ENCODE assay signal across 8 cellular contexts in the genomic region with DNA sequence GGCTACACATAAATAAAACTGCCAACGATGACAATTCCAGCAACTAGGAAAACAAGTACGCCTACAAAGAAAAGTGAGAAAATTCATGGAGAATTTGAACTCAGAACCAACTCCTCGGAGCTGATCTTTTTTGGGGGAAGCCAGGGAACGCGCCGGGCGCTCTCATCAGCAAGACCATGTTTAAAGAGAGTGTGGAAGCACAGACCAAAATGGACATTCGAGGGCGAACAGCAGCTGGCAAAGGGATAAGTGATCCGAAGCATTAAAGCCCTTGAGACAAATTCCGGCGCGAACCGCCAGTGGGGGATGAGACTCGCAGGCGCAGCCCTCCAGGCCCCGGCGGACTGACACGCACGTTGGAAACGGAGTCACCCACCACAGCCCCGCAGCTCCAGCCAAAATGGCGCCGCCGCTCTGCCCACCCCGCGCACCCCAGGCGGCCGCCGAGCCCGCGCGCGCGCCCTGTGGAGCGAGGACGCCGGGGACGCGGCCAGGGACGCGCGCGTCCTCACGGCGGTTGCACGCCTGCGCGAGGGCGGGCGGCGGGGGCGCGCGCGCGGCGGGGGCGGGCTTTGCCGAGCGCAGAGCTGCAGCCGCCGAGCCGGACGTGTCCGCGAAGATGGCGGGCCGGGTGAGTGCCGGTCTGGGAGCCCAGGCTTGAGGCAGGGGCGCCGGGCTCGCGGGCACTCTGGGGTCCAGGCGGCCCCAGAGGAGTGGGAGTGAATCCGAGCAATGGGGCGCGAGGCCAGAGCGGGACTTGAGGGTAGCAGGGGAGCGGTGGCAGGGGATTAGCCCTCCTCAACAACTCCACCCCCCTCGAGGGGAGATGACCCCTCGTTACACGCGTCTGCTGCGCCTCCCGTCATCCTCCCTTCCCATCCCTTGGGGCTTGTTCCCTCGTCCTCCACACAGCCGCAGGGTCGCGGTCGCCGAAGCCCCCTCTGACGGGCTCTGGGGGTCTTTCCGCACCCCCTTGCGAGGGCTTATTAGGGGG. TPM values are rescaled to one million over a fixed set of nuclear protein-coding genes. Genes with fewer than 3 reads are reported as not detected.
DNase-seq lines count a peak whose midpoint lies in the region; ATAC-seq, FAIRE-seq and TF ChIP-seq lines count a peak whose summit lies in the region.
"Not testable (repeated sequence)": the region's sequence is repeated elsewhere in the genome, so short reads cannot be mapped to it uniquely, and the experiment has no call there.

No MANE protein-coding gene starts in this region.

- not testable (repeated sequence) for TF ChIP-seq POLR2A in GM12878 (IDR thresholded peaks at IDR 0.05; ENCODE audit: low read depth, low read length)

- intact Hi-C loops in PC-3 (cut with micrococcal nuclease); GM12878 (cut with micrococcal nuclease; ENCODE audit: unreplicated experiment); left lung (cut with DNase I): not testable (repeated sequence)

- POLR2A ChIA-PET in PC-3 (lab: Charles Lee; ENCODE audit: unreplicated experiment); GM12878 (lab: Charles Lee): not testable (repeated sequence)

- not testable (repeated sequence) for H3K4me3 Mint-ChIP-seq in stimulated activated naive CD8-positive, alpha-beta T cell treated with anti-CD3 and anti-CD28 coated beads, Interleukin-15, amount 100 ng/mL, for 72 hours

- ATAC-seq in GM18519 (IDR thresholded peaks at IDR 0.05; ENCODE audit: low FRiP score, unreplicated experiment) (peak; percentile 36), GM21360 (IDR thresholded peaks at IDR 0.05; ENCODE audit: unreplicated experiment) (peak; percentile 78), HG02623 (IDR thresholded peaks at IDR 0.05; ENCODE audit: unreplicated experiment) (peak; percentile 78), HG03139 (IDR thresholded peaks at IDR 0.05; ENCODE audit: unreplicated experiment) (peak; percentile 55), PC-3 (peak; percentile 90), GM12878 (peak; percentile 90), left lung (peak; percentile 98)
- peak; percentile 94 for ATAC-seq in stimulated activated naive CD8-positive, alpha-beta T cell treated with anti-CD3 and anti-CD28 coated beads, Interleukin-15, amount 100 ng/mL, for 72 hours

- RAD21 ChIA-PET in GM12878 (lab: Charles Lee; ENCODE audit: unreplicated experiment), result not testable (repeated sequence)

- not testable (repeated sequence) for H3F3A ChIP-seq in PC-3 (ENCODE audit: low read length, unreplicated experiment)

- H4K20me1 ChIP-seq in PC-3 (ENCODE audit: low read length); GM12878 (ENCODE audit: control insufficient read depth, insufficient read depth): not testable (repeated sequence)

- in situ Hi-C loops in GM12878 (cut with MboI), result not testable (repeated sequence)

- not testable (repeated sequence) for H3K9ac ChIP-seq in PC-3 (ENCODE audit: low read length); GM12878 (ENCODE audit: control insufficient read depth, insufficient read depth, low read length)

- not testable (repeated sequence) for H3K27me3 Mint-ChIP-seq in stimulated activated naive CD8-positive, alpha-beta T cell treated with anti-CD3 and anti-CD28 coated beads, Interleukin-15, amount 100 ng/mL, for 72 hours

- TF ChIP-seq CTCF in PC-3 (conservative IDR thresholded peaks at IDR 0.05; ENCODE audit: low read depth, low read length); GM12878 (IDR thresholded peaks at IDR 0.05 in 2 of 3, conservative IDR thresholded peaks at IDR 0.05 in 1 of 3; ENCODE audit: control insufficient read depth in 2 of 3, extremely low read depth in 1 of 3, insufficient read depth in 1 of 3, low read depth in 3 of 3, low read length in 3 of 3); left lung (IDR thresholded peaks at IDR 0.05): not testable (repeated sequence)

- H3K27me3 ChIP-seq in PC-3 (ENCODE audit: low read length); GM12878 (replicated peaks in 1 of 2; ENCODE audit: control insufficient read depth in 2 of 2, insufficient read depth in 2 of 2, low read length in 1 of 2); left lung: not testable (repeated sequence)

- H3K79me2 ChIP-seq in PC-3 (ENCODE audit: low read length); GM12878 (ENCODE audit: control insufficient read depth, insufficient read depth, low read length): not testable (repeated sequence)

- not testable (repeated sequence) for H3K36me3 ChIP-seq in PC-3 (ENCODE audit: low read depth, low read length); GM12878 (ENCODE audit: control insufficient read depth in 2 of 2, insufficient read depth in 2 of 2, low read length in 1 of 2); left lung

- TF ChIP-seq RAD21 in GM12878 (IDR thresholded peaks at IDR 0.05; ENCODE audit: insufficient read depth, low read depth, low read length), result not testable (repeated sequence)

- CTCF ChIA-PET in PC-3 (lab: Charles Lee); GM12878 (lab: Yijun Ruan, JAX): not testable (repeated sequence)

- TF ChIP-seq EP300 in GM12878 (IDR thresholded peaks at IDR 0.05; ENCODE audit: borderline replicate concordance in 1 of 2, control insufficient read depth in 1 of 2, low read depth in 2 of 2, low read length in 2 of 2), result not testable (repeated sequence)

- not testable (repeated sequence) for FAIRE-seq in GM12878 (lab: Jason Lieb, UNC)

- no CpG with 5 or more reads among the region's 95 CpGs for WGBS in GM12878 (ENCODE audit: insufficient coverage, insufficient replicate concordance, low lambda C conversion rate, missing lambda C conversion rate)

- not testable (repeated sequence) for BruUV-seq in PC-3 (replicated peaks; lab: Mats Ljungman, UMichigan); GM12878 (replicated peaks; lab: Mats Ljungman, UMichigan)

- H3K9me3 ChIP-seq in PC-3 (ENCODE audit: low read length); GM12878 (replicated peaks; ENCODE audit: control insufficient read depth, insufficient read depth, low read length); left lung: not testable (repeated sequence)

- DNase-seq in PC-3; GM12878 (ENCODE audit: low read depth, low spot score); left lung; stimulated activated naive CD8-positive, alpha-beta T cell treated with anti-CD3 and anti-CD28 coated beads, Interleukin-15, amount 100 ng/mL, for 72 hours: not testable (repeated sequence)

- not testable (repeated sequence) for H3K9me2 ChIP-seq in PC-3 (replicated peaks; ENCODE audit: low read length)

- SMC1A ChIA-PET in GM12878 (lab: Charles Lee; ENCODE audit: uncharacterized antibody, unreplicated experiment), result not testable (repeated sequence)

- not testable (repeated sequence) for H3K4me3 ChIP-seq in PC-3 (ENCODE audit: low read length); GM12878; left lung

- not testable (repeated sequence) for H2AFZ ChIP-seq in PC-3 (ENCODE audit: low read length); GM12878 (ENCODE audit: control insufficient read depth, low read depth, low read length)

- not testable (repeated sequence) for H3K27ac Mint-ChIP-seq in stimulated activated naive CD8-positive, alpha-beta T cell treated with anti-CD3 and anti-CD28 coated beads, Interleukin-15, amount 100 ng/mL, for 72 hours

- H3K27ac ChIP-seq in PC-3 (ENCODE audit: low read length); GM12878 (ENCODE audit: control insufficient read depth, insufficient read depth); left lung: not testable (repeated sequence)

- not testable (repeated sequence) for H3K9me3 Mint-ChIP-seq in stimulated activated naive CD8-positive, alpha-beta T cell treated with anti-CD3 and anti-CD28 coated beads, Interleukin-15, amount 100 ng/mL, for 72 hours

- H3K4me2 ChIP-seq in PC-3 (ENCODE audit: low read length); GM12878 (ENCODE audit: control insufficient read depth, insufficient read depth): not testable (repeated sequence)

- not testable (repeated sequence) for H3K4me1 ChIP-seq in PC-3 (ENCODE audit: insufficient read depth, low read length); GM12878 (ENCODE audit: control insufficient read depth, insufficient read depth, low read length); left lung

- H3K4me1 Mint-ChIP-seq in stimulated activated naive CD8-positive, alpha-beta T cell treated with anti-CD3 and anti-CD28 coated beads, Interleukin-15, amount 100 ng/mL, for 72 hours, result not testable (repeated sequence)

RNA-seq across cellular contexts. Expression of gene ARL17B, which starts 11.0 kb away (rescaled TPM):
- total RNA-seq in PC-3 (2014; rRNA removed) (1.8 and 11.1 TPM in 2 replicates), GM12878 (2014; rRNA removed) (5.8 and 6.0 TPM in 2 replicates), GM12878 (2014; rRNA removed; fragmentation: Illumina TruSeq; extraction: Trizol) (7.2 and 8.2 TPM in 2 replicates), GM12878 (2021) (15.3 and 17.2 TPM in 2 replicates), left lung (10 to 100 TPM; 16.2 to 31.7 TPM)
- 71.6 and 76.4 TPM in 2 replicates for total RNA-seq in GM12878 (2013; cell fraction: nucleolus; rRNA removed)
- 4.1 TPM for polyA plus RNA-seq in GM12878 (2011; ENCODE audit: low read depth)
- polyA plus RNA-seq in GM12878 (2011; rRNA removed) (9.3 and 11.0 TPM in 2 replicates), GM12878 (2014; fragmentation: Illumina TruSeq; extraction: Trizol) (6.7 and 7.4 TPM in 2 replicates), GM12878 (2014; fragmentation: Nextera tagmentation; extraction: Ambion mirVana) (10 to 100 TPM; 23.3 to 23.6 TPM), GM12878 (2014; rRNA removed) (9.5 and 13.1 TPM in 2 replicates), GM12878 (2016; fragmentation: Nextera tagmentation; extraction: Ambion mirVana) (10 to 100 TPM; 24.8 to 25.1 TPM)
- 2.8 and 3.6 TPM in 2 replicates for polyA plus RNA-seq in GM12878 (2011; cell fraction: cytosol; rRNA removed)
- 19.3 and 25.5 TPM in 2 replicates for polyA plus RNA-seq in GM12878 (2011; cell fraction: nucleus; rRNA removed)
- 4.8 and 6.5 TPM in 2 replicates for polyA plus RNA-seq in GM12878 (2012)
- 8.4 and 10.4 TPM in 2 replicates for polyA minus RNA-seq in GM12878 (2011; rRNA and poly(A)+ RNA removed)
- 1.8 and 5.2 TPM in 2 replicates for polyA minus RNA-seq in GM12878 (2011; cell fraction: cytosol; rRNA and poly(A)+ RNA removed)
- 8.6 and 18.2 TPM in 2 replicates for polyA minus RNA-seq in GM12878 (2011; cell fraction: nucleus; rRNA and poly(A)+ RNA removed)

Comparison
In these comparisons a context has a peak if more than half of its experiments do, and no peak if none do; other contexts are left out.
1. ATAC-seq: peak in every context shown above with its lines; median percentile 98 in left lung; 94 in stimulated activated naive CD8-positive, alpha-beta T cell treated with anti-CD3 and anti-CD28 coated beads, Interleukin-15, amount 100 ng/mL, for 72 hours; 90 in PC-3; 90 in GM12878; 78 in GM21360; 78 in HG02623; 55 in HG03139; 36 in GM18519.